In the genomic region with DNA sequence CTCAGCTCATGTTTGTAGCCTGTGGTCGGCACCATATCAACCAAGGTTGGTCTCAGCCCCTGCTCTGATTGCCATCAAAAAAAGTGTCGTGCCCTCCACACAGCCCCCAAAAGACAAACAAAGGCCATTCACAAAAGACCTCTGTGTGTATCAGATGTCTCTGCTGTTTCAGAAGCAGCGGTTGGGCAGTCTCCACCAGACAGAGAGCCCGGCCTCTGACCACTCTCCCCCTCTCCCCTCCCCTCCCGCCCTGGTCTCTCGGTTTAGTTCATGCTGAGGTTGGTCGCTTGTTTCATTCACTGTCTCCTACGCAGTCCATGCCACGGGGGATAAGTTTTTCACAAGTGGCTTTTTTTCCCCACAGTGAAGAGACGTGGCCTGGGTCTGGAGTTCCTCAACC, we compare ENCODE assay signal across 11 cellular contexts. TPM values are rescaled to one million over a fixed set of nuclear protein-coding genes. Genes with fewer than 3 reads are reported as not detected.
DNase-seq lines count a peak whose midpoint lies in the region; ATAC-seq and TF ChIP-seq lines count a peak whose summit lies in the region.
"Had no signal": no experiment of that assay in that cellular context is flagged by ENCODE, and none has a peak within 500 bp of the region (broad histone marks: within the 10 kb centered on the region; RNA-seq: fewer than 3 reads in every experiment).

No MANE protein-coding gene starts in this region.

- peaks cover 93% of the 10 kb centered on the region for H3K27me3 Mint-ChIP-seq in central memory CD8-positive, alpha-beta T cell

- H3K27ac Mint-ChIP-seq in central memory CD8-positive, alpha-beta T cell (ENCODE audit: low read depth), result no peak overlapping the region

- H3K36me3 Mint-ChIP-seq in central memory CD8-positive, alpha-beta T cell (ENCODE audit: insufficient read depth), result no peaks in the 10 kb centered on the region

- no peak for TF ChIP-seq CTCF in mammary epithelial cell (conservative IDR thresholded peaks at IDR 0.05 in 1 of 2, IDR thresholded peaks at IDR 0.05 in 1 of 2; ENCODE audit: extremely low read depth in 1 of 2, insufficient read depth in 1 of 2, low read depth in 1 of 2, low read length in 2 of 2)
- TF ChIP-seq CTCF in breast epithelium (IDR thresholded peaks at IDR 0.05), result no peak
- TF ChIP-seq CTCF in tibial nerve (IDR thresholded peaks at IDR 0.05), result no peak
- TF ChIP-seq CTCF in foreskin keratinocyte (conservative IDR thresholded peaks at IDR 0.05), result no peak

- peaks cover 14% of the 10 kb centered on the region for H3K4me1 Mint-ChIP-seq in central memory CD8-positive, alpha-beta T cell

- H4K20me1 ChIP-seq in mammary epithelial cell (ENCODE audit: insufficient read depth, low read length), result no peaks in the 10 kb centered on the region

- TF ChIP-seq POLR2A in breast epithelium (IDR thresholded peaks at IDR 0.05) (no peak), tibial nerve (IDR thresholded peaks at IDR 0.05) (no peak)

- CTCF ChIA-PET in mammary epithelial cell (lab: Charles Lee; ENCODE audit: low non-redundant PET), result no interaction called here

- H3K4me3 Mint-ChIP-seq in central memory CD8-positive, alpha-beta T cell, result peak overlapping the region; percentile 65

- H3K4me1 ChIP-seq in mammary epithelial cell (ENCODE audit: insufficient read depth, low read length) (peaks cover 14% of the 10 kb centered on the region), breast epithelium (no peaks in the 10 kb centered on the region), tibial nerve (peaks cover 0 to 51% (median 28%) of the 10 kb centered on the region in 4 donors), foreskin keratinocyte (peaks cover 7% of the 10 kb centered on the region)

- no peaks in the 10 kb centered on the region for H3K36me3 ChIP-seq in mammary epithelial cell (ENCODE audit: insufficient read depth, low read length)
- no peaks in the 10 kb centered on the region for H3K36me3 ChIP-seq in breast epithelium
- H3K36me3 ChIP-seq in tibial nerve, result no peaks in the 10 kb centered on the region
- H3K36me3 ChIP-seq: adrenal gland had no signal

- intact Hi-C loops in mammary epithelial cell (cut with micrococcal nuclease), result no loop called here
- intact Hi-C loops in breast epithelium (cut with DNase I; ENCODE audit: low total_unique reads), result loop anchor here (1.0 kb wide), 1 partner anchor 46 kb away; no protein-coding TSS in a partner anchor

- in situ Hi-C loops in mammary epithelial cell (cut with MboI; ENCODE audit: low sequenced_read_pairs in 2 of 2) (no loop called here), KBM-7 (cut with MboI; ENCODE audit: low pct_unique_long_range_greater_than_20kb, low sequenced_read_pairs) (no loop called here)

- H2AFZ ChIP-seq in mammary epithelial cell (ENCODE audit: low read depth, low read length), result peak overlapping the region; percentile 69

- no peak overlapping the region for H3K9ac ChIP-seq in mammary epithelial cell (ENCODE audit: insufficient read depth, low read length)

- BruUV-seq in mammary epithelial cell (replicated peaks; lab: Mats Ljungman, UMichigan), result no TSS peak

- H3K79me2 ChIP-seq in mammary epithelial cell (ENCODE audit: insufficient read depth, low read length), result no peaks in the 10 kb centered on the region

- H3K27me3 ChIP-seq in mammary epithelial cell (ENCODE audit: insufficient read depth, low read length), result peaks cover 7% of the 10 kb centered on the region
- peaks cover 0 to 54% of the 10 kb centered on the region in 2 donors for H3K27me3 ChIP-seq in breast epithelium
- peaks cover 0 to 68% of the 10 kb centered on the region in 2 donors for H3K27me3 ChIP-seq in tibial nerve
- peaks cover 46% of the 10 kb centered on the region for H3K27me3 ChIP-seq in foreskin keratinocyte

- H3K4me2 ChIP-seq in mammary epithelial cell (ENCODE audit: insufficient read depth, low read depth, low read length), result no peak overlapping the region

- no peak for DNase-seq in mammary epithelial cell
- no peak for DNase-seq in breast epithelium (ENCODE audit: low spot score in 2 of 2)
- DNase-seq in central memory CD8-positive, alpha-beta T cell (ENCODE audit: low spot score in 2 of 2), result no peak
- peak; percentile 26 for DNase-seq in myocyte (ENCODE audit: low read depth)
- DNase-seq in tibial nerve (ENCODE audit: low spot score in 2 of 2), result no peak
- no peak for DNase-seq in foreskin keratinocyte
- no peak for DNase-seq in KBM-7
- DNase-seq: adrenal gland, NCI-H1048 had no signal

- ATAC-seq in central memory CD8-positive, alpha-beta T cell (replicated peaks; ENCODE audit: extremely low read depth, poor library complexity, severe bottlenecking), result no peak
- ATAC-seq in HG03175 (IDR thresholded peaks at IDR 0.05; ENCODE audit: unreplicated experiment), result no peak
- no peak for ATAC-seq in foreskin keratinocyte

- H3K27ac ChIP-seq in mammary epithelial cell (ENCODE audit: insufficient read depth, low read depth, low read length), result no peak overlapping the region
- no peak overlapping the region for H3K27ac ChIP-seq in breast epithelium
- H3K27ac ChIP-seq in tibial nerve, result no peak overlapping the region
- no peak overlapping the region for H3K27ac ChIP-seq in foreskin keratinocyte
- H3K27ac ChIP-seq: adrenal gland, VCaP had no signal

- TF ChIP-seq EP300 in tibial nerve (IDR thresholded peaks at IDR 0.05), result no peak

- no peaks in the 10 kb centered on the region for H3K9me3 Mint-ChIP-seq in central memory CD8-positive, alpha-beta T cell

- H3K4me3 ChIP-seq in mammary epithelial cell (replicated peaks in 1 of 3; ENCODE audit: insufficient read depth in 1 of 3, low read depth in 2 of 3, low read length in 3 of 3) (no peak overlapping the region), breast epithelium (peak overlapping the region in 1 of 3 donors; percentile 52), tibial nerve (peak overlapping the region; percentile 6 to 44 (median 31))

- WGBS in mammary epithelial cell (ENCODE audit: low coverage, missing lambda C conversion rate), result 50% methylated on average over 1 of the region's 10 CpGs
- 4 to 5% methylated on average over 10 of the region's 10 CpGs for WGBS in tibial nerve, 2 donors

- H3K9me3 ChIP-seq in mammary epithelial cell (replicated peaks; ENCODE audit: insufficient read depth, low read length) (no peaks in the 10 kb centered on the region), breast epithelium (no peaks in the 10 kb centered on the region), tibial nerve (no peaks in the 10 kb centered on the region)
- H3K9me3 ChIP-seq: adrenal gland had no signal

- dilution Hi-C loops in mammary epithelial cell (cut with HindIII; ENCODE audit: low sequenced_read_pairs), result loop anchor here (5.0 kb wide), 3 partner anchors 41 to 104 kb away; no protein-coding TSS in a partner anchor

RNA-seq across cellular contexts. Expression of a gene that starts 27.1 kb away (rescaled TPM):
- 10 to 100 TPM in 1 of 2 donors, not detected in 1; 10.8 TPM for total RNA-seq in mammary epithelial cell
- not detected for polyA plus RNA-seq in mammary epithelial cell
- polyA minus RNA-seq in mammary epithelial cell, result not detected
- total RNA-seq in breast epithelium, result under 1 TPM in 1 of 3 donors, not detected in 2; 0.33 TPM
- total RNA-seq in myocyte, result 1,702 and 1,763 TPM in 2 replicates
- 719 TPM for polyA plus RNA-seq in myocyte (2012)
- 1 to 10 TPM in 1 of 4 donors, under 1 TPM in 1, not detected in 2; 0.39 to 1.0 TPM for total RNA-seq in tibial nerve
- not detected in 2 replicates for total RNA-seq in foreskin keratinocyte
- polyA plus RNA-seq in foreskin keratinocyte, result not detected in 2 replicates

Comparison
In these comparisons a context has a peak if more than half of its experiments do, and no peak if none do; other contexts are left out.
1. H3K4me3 ChIP-seq: peak in tibial nerve (4 of 4); none in mammary epithelial cell (0 of 3).
2. RNA of a gene that starts 27.1 kb away (total RNA-seq): 1,702 to 1,763 TPM in myocyte; 10.8 TPM in mammary epithelial cell, 0.39 to 1.0 TPM in tibial nerve, 0.33 TPM in breast epithelium and not detected in foreskin keratinocyte; every median in the first group is over 100 times any median in the second.